8 cellular contexts compared by ENCODE assay signal in genomic region chr9:89466451-89467277, GRCh38.
A peak's percentile ranks its signal among the peaks of the same experiment; 100 is the strongest.
DNase-seq lines count a peak whose midpoint lies in the region; ATAC-seq lines count a peak whose summit lies in the region.

No MANE protein-coding gene starts in this region.

- peak overlapping the region; percentile 83 for H3K27ac Mint-ChIP-seq in central memory CD8-positive, alpha-beta T cell (ENCODE audit: low read depth)

- peaks cover 94% of the 10 kb centered on the region for H3K4me1 Mint-ChIP-seq in central memory CD8-positive, alpha-beta T cell

- ATAC-seq in HG03342 (IDR thresholded peaks at IDR 0.05; ENCODE audit: unreplicated experiment) = peak; percentile 68
- ATAC-seq in central memory CD8-positive, alpha-beta T cell (replicated peaks; ENCODE audit: extremely low read depth, poor library complexity, severe bottlenecking) = no peak

- no peaks in the 10 kb centered on the region for H3K27me3 Mint-ChIP-seq in central memory CD8-positive, alpha-beta T cell

- no peaks in the 10 kb centered on the region for H3K9me3 Mint-ChIP-seq in central memory CD8-positive, alpha-beta T cell

- peak; percentile 81 for DNase-seq in activated effector memory CD4-positive, alpha-beta T cell treated with anti-CD3 and anti-CD28 coated beads, Interleukin-2, amount 50 U/mL, for 16 hours
- DNase-seq in activated effector memory CD4-positive, alpha-beta T cell treated with Interleukin-2 at 50 U/mL for 16 hours = no peak
- no peak for DNase-seq in central memory CD8-positive, alpha-beta T cell (ENCODE audit: low spot score in 2 of 2)
- DNase-seq in HuH-7.5 (ENCODE audit: low spot score) (no peak), KBM-7 (no peak), medulla oblongata (ENCODE audit: extremely low spot score) (no peak), NCI-H526 treated with DMSO at 0.1 percent for 48 hours (lab: John Stamatoyannopoulos, UW) (no peak)

- H3K36me3 Mint-ChIP-seq in central memory CD8-positive, alpha-beta T cell (ENCODE audit: insufficient read depth) = peaks cover 37% of the 10 kb centered on the region

- H3K4me3 Mint-ChIP-seq in central memory CD8-positive, alpha-beta T cell = peak overlapping the region; percentile 74

- in situ Hi-C loops in KBM-7 (cut with MboI; ENCODE audit: low pct_unique_long_range_greater_than_20kb, low sequenced_read_pairs) = no loop called here
